ENCODE assay signal across 16 cellular contexts in genomic region chr12:50297996-50298395, GRCh38. TPM values are rescaled to one million over a fixed set of nuclear protein-coding genes. Genes with fewer than 3 reads are reported as not detected.
DNase-seq lines count a peak whose midpoint lies in the region; ATAC-seq and TF ChIP-seq lines count a peak whose summit lies in the region.
"Had no signal": no experiment of that assay in that cellular context is flagged by ENCODE, and none has a peak within 500 bp of the region (broad histone marks: within the 10 kb centered on the region; RNA-seq: fewer than 3 reads in every experiment).

No MANE protein-coding gene starts in this region.

- in situ Hi-C loops in Panc1 (cut with HindIII; ENCODE audit: low pct_unique_long_range_greater_than_20kb, low sequenced_read_pairs): no loop called here
- in situ Hi-C loops in transverse colon (cut with MboI; ENCODE audit: low pct_ligation_motif_present in 1 of 4, low pct_unique_long_range_greater_than_20kb in 1 of 4, low sequenced_read_pairs in 3 of 4): no loop called here

- intact Hi-C loops in Panc1 (cut with micrococcal nuclease; ENCODE audit: unreplicated experiment): no loop called here
- intact Hi-C loops in left colon (cut with DNase I, micrococcal nuclease): no loop called here
- intact Hi-C loops in transverse colon (cut with DNase I; ENCODE audit: low total_unique reads): no loop called here

- H3F3A ChIP-seq in Loucy (ENCODE audit: low read depth): no peaks in the 10 kb centered on the region

- WGBS in transverse colon (ENCODE audit: low coverage in 1 of 2), 2 donors: 29 to 47% methylated on average over 1 of the region's 1 CpG

- ATAC-seq in Panc1 (0 out of 2 replicates have a peak, but pooled peaks have one; percentile 38), left colon (peak; percentile 93)
- ATAC-seq: gastroesophageal sphincter, left cardiac atrium, right cardiac atrium had no signal

- H3K4me1 ChIP-seq in Loucy (ENCODE audit: insufficient read depth, low read length, poor library complexity, severe bottlenecking) (no peaks in the 10 kb centered on the region), Panc1 (ENCODE audit: control insufficient read depth, insufficient read depth, low read length) (peaks cover 12% of the 10 kb centered on the region; the same call in 1 of the 2 replicates), transverse colon (peaks cover 0 to 19% (median 4%) of the 10 kb centered on the region in 4 donors)

- CTCF ChIA-PET in Panc1 (lab: Charles Lee): no interaction called here

- DNase-seq in Panc1 (ENCODE audit: low read depth, low spot score) (no peak), left colon (no peak), transverse colon (no peak), mesenteric fat pad (ENCODE audit: low spot score) (no peak), NCI-H1417 (lab: John Stamatoyannopoulos, UW) (no peak), NCI-H2227 (lab: John Stamatoyannopoulos, UW; ENCODE audit: unreplicated experiment) (no peak)
- DNase-seq: activated naive CD8-positive, alpha-beta T cell treated with anti-CD3 and anti-CD28 coated beads for 36 hours; left cardiac atrium; NCI-H1105 treated with DMSO at 0.1 percent for 48 hours; NCI-H2227 treated with DMSO at 0.1 percent for 48 hours; nucleus accumbens; right cardiac atrium; RPMI8226; stimulated activated naive B cell treated with anti-CD40 and anti-IgM and Interleukin-4, amounts not matched to agents 10 μg/mL and 1 μg/mL and 100 μg/mL, for 72 hours had no signal

- no peaks in the 10 kb centered on the region for H4K20me1 ChIP-seq in Loucy (ENCODE audit: insufficient read depth, low read length, poor library complexity, severe bottlenecking)

- TF ChIP-seq CTCF in Loucy (conservative IDR thresholded peaks at IDR 0.05; ENCODE audit: low read length): no peak
- TF ChIP-seq CTCF in Panc1 (IDR thresholded peaks at IDR 0.05): no peak
- TF ChIP-seq CTCF in transverse colon (IDR thresholded peaks at IDR 0.05): no peak

- no peaks in the 10 kb centered on the region for H3K79me2 ChIP-seq in Loucy (ENCODE audit: insufficient read depth, low read length)

- H3K9me3 ChIP-seq in Loucy (ENCODE audit: insufficient read depth, low read depth, low read length): no peaks in the 10 kb centered on the region
- no peaks in the 10 kb centered on the region for H3K9me3 ChIP-seq in Panc1 (ENCODE audit: control insufficient read depth, insufficient read depth, low read depth, low read length)
- H3K9me3 ChIP-seq in transverse colon: no peaks in the 10 kb centered on the region
- H3K9me3 ChIP-seq: gastroesophageal sphincter had no signal

- POLR2A ChIA-PET in Panc1 (lab: Charles Lee): interaction anchor here (0.5 kb wide), 1 partner anchor 274 kb away, joined by 3 read pairs; no protein-coding TSS in a partner anchor

- peak overlapping the region; percentile 35; the same call in 1 of the 2 replicates for H3K27ac ChIP-seq in Panc1 (ENCODE audit: low read length)
- H3K27ac ChIP-seq in transverse colon: peak overlapping the region; percentile 14 to 58 (median 32)

- H3K36me3 ChIP-seq in Loucy (ENCODE audit: insufficient read depth, low read length): no peaks in the 10 kb centered on the region
- H3K36me3 ChIP-seq in Panc1 (ENCODE audit: control insufficient read depth, insufficient read depth, low read length): no peaks in the 10 kb centered on the region
- no peaks in the 10 kb centered on the region for H3K36me3 ChIP-seq in transverse colon

- TF ChIP-seq EP300 in transverse colon (IDR thresholded peaks at IDR 0.05; ENCODE audit: low read depth): no peak

- H2AFZ ChIP-seq in Loucy (ENCODE audit: low read length): peak overlapping the region; percentile 31; the same call in 1 of the 2 replicates

- no peak overlapping the region for H3K9ac ChIP-seq in Loucy (ENCODE audit: low read depth, low read length, poor library complexity, severe bottlenecking)

- H3K27me3 ChIP-seq in Loucy (ENCODE audit: insufficient read depth, low read length, poor library complexity, severe bottlenecking) (no peaks in the 10 kb centered on the region), Panc1 (ENCODE audit: control insufficient read depth, insufficient read depth, low read length) (no peaks in the 10 kb centered on the region), transverse colon (no peaks in the 10 kb centered on the region)
- H3K27me3 ChIP-seq: gastroesophageal sphincter had no signal

- H3K9me2 ChIP-seq in Loucy (replicated peaks; ENCODE audit: low read depth, low read length): no peaks in the 10 kb centered on the region

- H3K4me2 ChIP-seq in Loucy (ENCODE audit: low read depth, low read length, poor library complexity, severe bottlenecking): no peak overlapping the region

- no peak for TF ChIP-seq POLR2A in transverse colon (IDR thresholded peaks at IDR 0.05)

- no TSS peak for BruUV-seq in Panc1 (replicated peaks; lab: Mats Ljungman, UMichigan)

- no peak overlapping the region for H3K4me3 ChIP-seq in Loucy (ENCODE audit: low read length, poor library complexity, severe bottlenecking)
- no peak overlapping the region for H3K4me3 ChIP-seq in Panc1 (ENCODE audit: low read depth in 2 of 2, low read length in 2 of 2)
- no peak overlapping the region for H3K4me3 ChIP-seq in transverse colon
- H3K4me3 ChIP-seq: gastroesophageal sphincter had no signal

RNA-seq across cellular contexts. Expression of gene LIMA1, which starts 14.7 kb away (rescaled TPM):
- total RNA-seq in Panc1 (2021; ENCODE audit: unreplicated experiment) (155 TPM), left colon (100 to 1,000 TPM; 279 to 296 TPM), transverse colon (100 to 1,000 TPM; 151 to 259 (median 243) TPM), mesenteric fat pad (163 TPM)
- 69.9 TPM for polyA plus RNA-seq in Panc1 (2012; ENCODE audit: insufficient read length)
